Comparison of ENCODE assay signal across 1 cellular context in genomic region chr6:109381747-109382575, GRCh38.
TF ChIP-seq lines count a peak whose summit lies in the region.

Gene CD164 (minus strand): TSS chr6:109382467. CDS start chr6:109382378, 89 bp downstream.

TF ChIP-seq in K562, 482 proteins besides CTCF, POLR2A, EP300 and RAD21 (continued from another document and continues in another):
- TF ChIP-seq HES1 (IDR thresholded peaks at IDR 0.05; ENCODE audit: low read depth) (no peak; the same call in 1 of the 2 replicates), RUNX1 (IDR thresholded peaks at IDR 0.05; ENCODE audit: low read depth) (no peak; the same call in 1 of the 2 replicates), ZNF639 (CRISPR knock-in tag; conservative IDR thresholded peaks at IDR 0.05 in 1 of 2, IDR thresholded peaks at IDR 0.05 in 1 of 2) (peak in 1 of 2 experiments; percentile 20; a peak in 1 of 4 replicates), MLLT1 (IDR thresholded peaks at IDR 0.05) (peak; percentile 89), CBX5 (IDR thresholded peaks at IDR 0.05; ENCODE audit: borderline replicate concordance, low read depth) (no peak), PTBP1 (IDR thresholded peaks at IDR 0.05; ENCODE audit: low read depth, low read length) (no peak), TBP (optimal IDR thresholded peaks at IDR 0.05; ENCODE audit: low read depth, low read length) (peak; percentile 92), SMARCE1 (IDR thresholded peaks at IDR 0.05) (no peak), ZNF197 (CRISPR knock-in tag; IDR thresholded peaks at IDR 0.05; ENCODE audit: low read depth) (no peak), FIP1L1 (IDR thresholded peaks at IDR 0.05; ENCODE audit: low read depth, low read length, poor library complexity, severe bottlenecking) (peak; percentile 93), ZBTB43 (CRISPR knock-in tag; IDR thresholded peaks at IDR 0.05) (0 out of 2 replicates have a peak, but pooled peaks have one; percentile 31), ZNF232 (CRISPR knock-in tag; IDR thresholded peaks at IDR 0.05) (peak; percentile 20; the same call in 1 of the 2 replicates), XRCC3 (IDR thresholded peaks at IDR 0.05) (no peak), ZNF124 (CRISPR knock-in tag; IDR thresholded peaks at IDR 0.05) (no peak), TAF9B (IDR thresholded peaks at IDR 0.05; ENCODE audit: partially characterized antibody) (peak; percentile 89), ZBTB11 (CRISPR knock-in tag; IDR thresholded peaks at IDR 0.05) (peak in 1 of 3 experiments; percentile 56; a peak in 1 of 6 replicates), ZNF407 (IDR thresholded peaks at IDR 0.05; ENCODE audit: low read depth) (no peak)
- TF ChIP-seq, protein P1, sequence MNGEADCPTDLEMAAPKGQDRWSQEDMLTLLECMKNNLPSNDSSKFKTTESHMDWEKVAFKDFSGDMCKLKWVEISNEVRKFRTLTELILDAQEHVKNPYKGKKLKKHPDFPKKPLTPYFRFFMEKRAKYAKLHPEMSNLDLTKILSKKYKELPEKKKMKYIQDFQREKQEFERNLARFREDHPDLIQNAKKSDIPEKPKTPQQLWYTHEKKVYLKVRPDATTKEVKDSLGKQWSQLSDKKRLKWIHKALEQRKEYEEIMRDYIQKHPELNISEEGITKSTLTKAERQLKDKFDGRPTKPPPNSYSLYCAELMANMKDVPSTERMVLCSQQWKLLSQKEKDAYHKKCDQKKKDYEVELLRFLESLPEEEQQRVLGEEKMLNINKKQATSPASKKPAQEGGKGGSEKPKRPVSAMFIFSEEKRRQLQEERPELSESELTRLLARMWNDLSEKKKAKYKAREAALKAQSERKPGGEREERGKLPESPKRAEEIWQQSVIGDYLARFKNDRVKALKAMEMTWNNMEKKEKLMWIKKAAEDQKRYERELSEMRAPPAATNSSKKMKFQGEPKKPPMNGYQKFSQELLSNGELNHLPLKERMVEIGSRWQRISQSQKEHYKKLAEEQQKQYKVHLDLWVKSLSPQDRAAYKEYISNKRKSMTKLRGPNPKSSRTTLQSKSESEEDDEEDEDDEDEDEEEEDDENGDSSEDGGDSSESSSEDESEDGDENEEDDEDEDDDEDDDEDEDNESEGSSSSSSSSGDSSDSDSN (IDR thresholded peaks at IDR 0.05; ENCODE audit: borderline replicate concordance in 1 of 2, low read depth in 2 of 2, low read length in 2 of 2) = peak; percentile 67 to 88; a peak in 3 of 4 replicates
- TF ChIP-seq, protein P2, sequence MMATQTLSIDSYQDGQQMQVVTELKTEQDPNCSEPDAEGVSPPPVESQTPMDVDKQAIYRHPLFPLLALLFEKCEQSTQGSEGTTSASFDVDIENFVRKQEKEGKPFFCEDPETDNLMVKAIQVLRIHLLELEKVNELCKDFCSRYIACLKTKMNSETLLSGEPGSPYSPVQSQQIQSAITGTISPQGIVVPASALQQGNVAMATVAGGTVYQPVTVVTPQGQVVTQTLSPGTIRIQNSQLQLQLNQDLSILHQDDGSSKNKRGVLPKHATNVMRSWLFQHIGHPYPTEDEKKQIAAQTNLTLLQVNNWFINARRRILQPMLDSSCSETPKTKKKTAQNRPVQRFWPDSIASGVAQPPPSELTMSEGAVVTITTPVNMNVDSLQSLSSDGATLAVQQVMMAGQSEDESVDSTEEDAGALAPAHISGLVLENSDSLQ (IDR thresholded peaks at IDR 0.05) = no peak
- TF ChIP-seq, protein P3, sequence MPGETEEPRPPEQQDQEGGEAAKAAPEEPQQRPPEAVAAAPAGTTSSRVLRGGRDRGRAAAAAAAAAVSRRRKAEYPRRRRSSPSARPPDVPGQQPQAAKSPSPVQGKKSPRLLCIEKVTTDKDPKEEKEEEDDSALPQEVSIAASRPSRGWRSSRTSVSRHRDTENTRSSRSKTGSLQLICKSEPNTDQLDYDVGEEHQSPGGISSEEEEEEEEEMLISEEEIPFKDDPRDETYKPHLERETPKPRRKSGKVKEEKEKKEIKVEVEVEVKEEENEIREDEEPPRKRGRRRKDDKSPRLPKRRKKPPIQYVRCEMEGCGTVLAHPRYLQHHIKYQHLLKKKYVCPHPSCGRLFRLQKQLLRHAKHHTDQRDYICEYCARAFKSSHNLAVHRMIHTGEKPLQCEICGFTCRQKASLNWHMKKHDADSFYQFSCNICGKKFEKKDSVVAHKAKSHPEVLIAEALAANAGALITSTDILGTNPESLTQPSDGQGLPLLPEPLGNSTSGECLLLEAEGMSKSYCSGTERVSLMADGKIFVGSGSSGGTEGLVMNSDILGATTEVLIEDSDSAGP (CRISPR knock-in tag; IDR thresholded peaks at IDR 0.05) = no peak
- TF ChIP-seq, protein P4, sequence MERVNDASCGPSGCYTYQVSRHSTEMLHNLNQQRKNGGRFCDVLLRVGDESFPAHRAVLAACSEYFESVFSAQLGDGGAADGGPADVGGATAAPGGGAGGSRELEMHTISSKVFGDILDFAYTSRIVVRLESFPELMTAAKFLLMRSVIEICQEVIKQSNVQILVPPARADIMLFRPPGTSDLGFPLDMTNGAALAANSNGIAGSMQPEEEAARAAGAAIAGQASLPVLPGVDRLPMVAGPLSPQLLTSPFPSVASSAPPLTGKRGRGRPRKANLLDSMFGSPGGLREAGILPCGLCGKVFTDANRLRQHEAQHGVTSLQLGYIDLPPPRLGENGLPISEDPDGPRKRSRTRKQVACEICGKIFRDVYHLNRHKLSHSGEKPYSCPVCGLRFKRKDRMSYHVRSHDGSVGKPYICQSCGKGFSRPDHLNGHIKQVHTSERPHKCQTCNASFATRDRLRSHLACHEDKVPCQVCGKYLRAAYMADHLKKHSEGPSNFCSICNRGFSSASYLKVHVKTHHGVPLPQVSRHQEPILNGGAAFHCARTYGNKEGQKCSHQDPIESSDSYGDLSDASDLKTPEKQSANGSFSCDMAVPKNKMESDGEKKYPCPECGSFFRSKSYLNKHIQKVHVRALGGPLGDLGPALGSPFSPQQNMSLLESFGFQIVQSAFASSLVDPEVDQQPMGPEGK (CRISPR knock-in tag; IDR thresholded peaks at IDR 0.05; ENCODE audit: borderline replicate concordance) = no peak
